16 cellular contexts compared by ENCODE assay signal in the genomic region with DNA sequence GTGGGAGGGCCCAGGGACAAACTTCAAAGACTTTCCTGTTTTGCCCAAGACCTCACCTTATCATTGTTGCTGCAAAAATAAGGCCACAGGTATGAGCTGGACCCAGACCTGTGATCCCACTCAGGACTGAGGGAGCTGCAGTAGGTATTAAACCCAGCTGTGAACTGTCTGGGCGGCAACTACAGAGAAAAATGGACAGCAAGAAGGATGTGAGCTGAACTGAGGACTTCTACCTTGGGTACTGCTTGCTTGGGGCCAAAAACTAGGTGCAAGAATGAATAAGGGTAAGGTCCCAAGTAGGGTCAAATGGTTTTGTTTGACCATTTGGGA. TPM values are rescaled to one million over a fixed set of nuclear protein-coding genes. Genes with fewer than 3 reads are reported as not detected.
A peak's percentile ranks its signal among the peaks of the same experiment; 100 is the strongest.
DNase-seq lines count a peak whose midpoint lies in the region; ATAC-seq, FAIRE-seq and TF ChIP-seq lines count a peak whose summit lies in the region.
"Had no signal": no experiment of that assay in that cellular context is flagged by ENCODE, and none has a peak within 500 bp of the region (broad histone marks: within the 10 kb centered on the region; RNA-seq: fewer than 3 reads in every experiment).

No MANE protein-coding gene starts in this region.

- H3K4me2 ChIP-seq in astrocyte (ENCODE audit: low read length): peak overlapping the region; percentile 39

- H3K4me1 Mint-ChIP-seq in astrocyte (ENCODE audit: low read depth, unreplicated experiment): peaks cover 3% of the 10 kb centered on the region
- H3K4me1 Mint-ChIP-seq in stimulated activated naive B cell treated with anti-CD40 and anti-IgM and Interleukin-4, amounts not matched to agents 10 μg/mL and 1 μg/mL and 100 μg/mL, for 72 hours: peaks cover 3 to 8% of the 10 kb centered on the region in 2 donors

- peak overlapping the region in 4 of 10 donors; percentile 35 to 63 (median 56) for H3K27ac ChIP-seq in heart right ventricle
- H3K27ac ChIP-seq in astrocyte (ENCODE audit: low read depth, low read length): no peak overlapping the region
- H3K27ac ChIP-seq: gastroesophageal sphincter had no signal

- no peaks in the 10 kb centered on the region for H3K27me3 Mint-ChIP-seq in astrocyte (ENCODE audit: low read depth, unreplicated experiment)
- no peaks in the 10 kb centered on the region for H3K27me3 Mint-ChIP-seq in stimulated activated naive B cell treated with anti-CD40 and anti-IgM and Interleukin-4, amounts not matched to agents 10 μg/mL and 1 μg/mL and 100 μg/mL, for 72 hours

- H3K9me3 Mint-ChIP-seq in astrocyte (ENCODE audit: unreplicated experiment): no peaks in the 10 kb centered on the region
- peaks cover 0 to 1% of the 10 kb centered on the region in 2 donors for H3K9me3 Mint-ChIP-seq in stimulated activated naive B cell treated with anti-CD40 and anti-IgM and Interleukin-4, amounts not matched to agents 10 μg/mL and 1 μg/mL and 100 μg/mL, for 72 hours

- no peak overlapping the region for H3K4me3 Mint-ChIP-seq in astrocyte (ENCODE audit: unreplicated experiment)
- no peak overlapping the region for H3K4me3 Mint-ChIP-seq in stimulated activated naive B cell treated with anti-CD40 and anti-IgM and Interleukin-4, amounts not matched to agents 10 μg/mL and 1 μg/mL and 100 μg/mL, for 72 hours

- H3K36me3 Mint-ChIP-seq in astrocyte (ENCODE audit: low read depth, unreplicated experiment): no peaks in the 10 kb centered on the region
- H3K36me3 Mint-ChIP-seq in stimulated activated naive B cell treated with anti-CD40 and anti-IgM and Interleukin-4, amounts not matched to agents 10 μg/mL and 1 μg/mL and 100 μg/mL, for 72 hours: no peaks in the 10 kb centered on the region
- H3K36me3 Mint-ChIP-seq: CD14-positive monocyte had no signal

- ATAC-seq in left ventricle myocardium superior (peak; percentile 15), heart right ventricle (no peak), HG03280 (IDR thresholded peaks at IDR 0.05; ENCODE audit: unreplicated experiment) (peak; percentile 53), GM21515 (IDR thresholded peaks at IDR 0.05; ENCODE audit: unreplicated experiment) (no peak)
- peak in 1 of 2 donors; percentile 19 for ATAC-seq in stimulated activated naive B cell treated with anti-CD40 and anti-IgM and Interleukin-4, amounts not matched to agents 10 μg/mL and 1 μg/mL and 100 μg/mL, for 72 hours (replicated peaks)
- ATAC-seq: gastroesophageal sphincter, PC-3, sciatic nerve had no signal

- H3K9me3 ChIP-seq in heart right ventricle (peaks cover 0 to 7% (median 0%) of the 10 kb centered on the region in 11 donors), astrocyte (ENCODE audit: insufficient read depth, low read depth, low read length) (no peaks in the 10 kb centered on the region)
- H3K9me3 ChIP-seq: gastroesophageal sphincter had no signal

- H3K9ac ChIP-seq in astrocyte (ENCODE audit: low read length): no peak overlapping the region

- TF ChIP-seq CTCF in heart right ventricle (IDR thresholded peaks at IDR 0.05) (no peak), astrocyte (IDR thresholded peaks at IDR 0.05; ENCODE audit: insufficient read depth, low read depth, low read length) (no peak)

- H3K4me3 ChIP-seq in heart right ventricle: peak overlapping the region in 2 of 10 donors; percentile 12 to 21
- no peak overlapping the region for H3K4me3 ChIP-seq in astrocyte (ENCODE audit: insufficient read depth, low read depth, low read length)
- H3K4me3 ChIP-seq: gastroesophageal sphincter had no signal

- no peaks in the 10 kb centered on the region for H4K20me1 ChIP-seq in astrocyte (ENCODE audit: insufficient read depth, low read length)

- H3K27me3 ChIP-seq in heart right ventricle (no peaks in the 10 kb centered on the region), astrocyte (ENCODE audit: insufficient read depth, low read length) (no peaks in the 10 kb centered on the region)
- H3K27me3 ChIP-seq: gastroesophageal sphincter had no signal

- DNase-seq in left ventricle myocardium superior (no peak), heart right ventricle (no peak), astrocyte (ENCODE audit: low read depth) (no peak), RKO (ENCODE audit: low spot score) (no peak)
- DNase-seq in stimulated activated naive B cell treated with anti-CD40 and anti-IgM and Interleukin-4, amounts not matched to agents 10 μg/mL and 1 μg/mL and 100 μg/mL, for 72 hours: no peak
- DNase-seq in stimulated activated CD4-positive, alpha-beta T cell treated with anti-CD3 and anti-CD28 coated beads, Interleukin-2, amount 100 ng/mL, for 48 hours: no peak
- DNase-seq: effector CD8-positive, alpha-beta T cell; NCI-H345; PC-3; substantia nigra had no signal

- intact Hi-C loops in left ventricle myocardium superior (cut with micrococcal nuclease) (no loop called here), heart right ventricle (cut with DNase I) (no loop called here)

- H2AFZ ChIP-seq in astrocyte (ENCODE audit: low read depth, low read length): no peak overlapping the region

- 75 to 88% methylated on average over 1 of the region's 1 CpG for WGBS in heart right ventricle, 2 donors

- H3K79me2 ChIP-seq in astrocyte (ENCODE audit: insufficient read depth, low read length): no peaks in the 10 kb centered on the region

- no peak overlapping the region for H3K27ac Mint-ChIP-seq in astrocyte (ENCODE audit: unreplicated experiment)
- H3K27ac Mint-ChIP-seq in stimulated activated naive B cell treated with anti-CD40 and anti-IgM and Interleukin-4, amounts not matched to agents 10 μg/mL and 1 μg/mL and 100 μg/mL, for 72 hours: peak overlapping the region; percentile 9

- H3K36me3 ChIP-seq in heart right ventricle: no peaks in the 10 kb centered on the region
- no peaks in the 10 kb centered on the region for H3K36me3 ChIP-seq in astrocyte (ENCODE audit: insufficient read depth, low read length)
- H3K36me3 ChIP-seq: gastroesophageal sphincter had no signal

- H3K4me1 ChIP-seq in heart right ventricle (peaks cover 0 to 15% (median 5%) of the 10 kb centered on the region in 9 donors), astrocyte (ENCODE audit: insufficient read depth, low read length) (no peaks in the 10 kb centered on the region)

- FAIRE-seq in astrocyte (lab: Jason Lieb, UNC): no peak

RNA-seq across cellular contexts. Expression of a gene that starts 17.8 kb away (rescaled TPM):
- total RNA-seq in left ventricle myocardium superior: 16.5 TPM
- 10 to 100 TPM in 9 of 10 donors, 1 to 10 TPM in 1; 3.3 to 57.1 (median 28.1) TPM for total RNA-seq in heart right ventricle
- 1 to 10 TPM; 2.4 to 7.0 TPM for polyA plus RNA-seq in heart right ventricle
- total RNA-seq in astrocyte: not detected in 2 replicates
- total RNA-seq: kidney epithelial cell, PC-3, sciatic nerve had no signal
- polyA plus RNA-seq: CD14-positive monocyte had no signal

RNA-seq across cellular contexts. Expression of a gene that starts 20.2 kb away (rescaled TPM):
- total RNA-seq in left ventricle myocardium superior (4.0 TPM), heart right ventricle (1 to 10 TPM; 1.4 to 9.9 (median 6.5) TPM), astrocyte (not detected in 2 replicates)
- polyA plus RNA-seq in heart right ventricle: under 1 TPM; 0.51 to 0.65 TPM
- total RNA-seq: gastroesophageal sphincter, kidney epithelial cell, PC-3, sciatic nerve had no signal
- polyA plus RNA-seq: CD14-positive monocyte had no signal

Comparison
In these comparisons a context has a peak if more than half of its experiments do, and no peak if none do; other contexts are left out.
1. ATAC-seq: peak in left ventricle myocardium superior (single experiment) and HG03280 (single experiment); none in heart right ventricle (0 of 8) and GM21515 (single experiment).